ENCODE assay signal across 24 cellular contexts in genomic region chr11:64603411-64604110, GRCh38. TPM values are rescaled to one million over a fixed set of nuclear protein-coding genes. Genes with fewer than 3 reads are reported as not detected.
"Had no signal": no experiment of that assay in that cellular context is flagged by ENCODE, and none has a peak within 500 bp of the region (broad histone marks: within the 10 kb centered on the region; RNA-seq: fewer than 3 reads in every experiment).

No MANE protein-coding gene starts in this region.

- H3K9me3 ChIP-seq: SK-N-SH had no signal

- H3K4me2 ChIP-seq: KMS-11, SK-N-SH had no signal

- H3K9ac ChIP-seq: KMS-11, SK-N-SH had no signal

- ATAC-seq: K562 had no signal

- H3K27ac ChIP-seq: KMS-11 had no signal

- H3K4me3 ChIP-seq: K562 had no signal

- DNase-seq: Kasumi-1, MM.1S, NCI-H1092 treated with DMSO at 0.1 percent for 48 hours, NCI-H146, NCI-H1694 treated with DMSO at 0.1 percent for 48 hours, NCI-H1930, NCI-H2081, NCI-H2107, NCI-H226, NCI-H446, NCI-H510A, NCI-H524 treated with DMSO at 0.1 percent for 48 hours, NCI-H69, NCI-H774, RPMI8226, SHP77, SK-N-SH, SW 1271 had no signal

RNA-seq across cellular contexts. Expression of gene SLC22A12, which starts 12.5 kb away (rescaled TPM):
- total RNA-seq: HT1080, K562, M059J, SK-MEL-5 had no signal
- polyA plus RNA-seq: IgD-negative memory B cell, K562, SK-N-SH had no signal

RNA-seq across cellular contexts. Expression of gene SLC22A11, which starts 47.8 kb away (rescaled TPM):
- total RNA-seq: HT1080, K562, M059J, SK-MEL-5 had no signal
- polyA plus RNA-seq: IgD-negative memory B cell, SK-N-SH had no signal
